ENCODE assay signal across 11 cellular contexts in genomic region chr1:47995306-47996050, GRCh38. TPM values are rescaled to one million over a fixed set of nuclear protein-coding genes. Genes with fewer than 3 reads are reported as not detected.
DNase-seq lines count a peak whose midpoint lies in the region; ATAC-seq and TF ChIP-seq lines count a peak whose summit lies in the region.
"Had no signal": no experiment of that assay in that cellular context is flagged by ENCODE, and none has a peak within 500 bp of the region (broad histone marks: within the 10 kb centered on the region; RNA-seq: fewer than 3 reads in every experiment).

No MANE protein-coding gene starts in this region.

- H3K4me3 Mint-ChIP-seq in activated naive CD8-positive, alpha-beta T cell treated with anti-CD3 and anti-CD28 coated beads, Interleukin-2, amount 50 U/mL, for 24 hours = peak overlapping the region; percentile 66

- 56% methylated on average over 8 of the region's 8 CpGs for WGBS in smooth muscle cell (ENCODE audit: low lambda C conversion rate)

- H3K4me1 ChIP-seq in HUES48 (ENCODE audit: control insufficient read depth, insufficient read depth, low read length) (peaks cover 28% of the 10 kb centered on the region), smooth muscle cell (ENCODE audit: low read depth) (peaks cover 5% of the 10 kb centered on the region)

- peaks cover 57% of the 10 kb centered on the region for H3K27me3 Mint-ChIP-seq in activated naive CD8-positive, alpha-beta T cell treated with anti-CD3 and anti-CD28 coated beads, Interleukin-2, amount 50 U/mL, for 24 hours

- H3K27ac Mint-ChIP-seq in activated naive CD8-positive, alpha-beta T cell treated with anti-CD3 and anti-CD28 coated beads, Interleukin-2, amount 50 U/mL, for 24 hours = no peak overlapping the region

- H3K36me3 Mint-ChIP-seq in activated naive CD8-positive, alpha-beta T cell treated with anti-CD3 and anti-CD28 coated beads, Interleukin-2, amount 50 U/mL, for 24 hours (ENCODE audit: low read depth) = no peaks in the 10 kb centered on the region

- no peaks in the 10 kb centered on the region for H3F3A ChIP-seq in smooth muscle cell (ENCODE audit: low read depth)

- peaks cover 33% of the 10 kb centered on the region for H4K20me1 ChIP-seq in smooth muscle cell (ENCODE audit: low read depth)

- H3K9me3 ChIP-seq in HUES48 (ENCODE audit: control insufficient read depth, insufficient read depth, low read length) (no peaks in the 10 kb centered on the region), iPS-18c (ENCODE audit: control insufficient read depth, insufficient read depth, low read length) (no peaks in the 10 kb centered on the region), smooth muscle cell (replicated peaks; ENCODE audit: low read depth) (no peaks in the 10 kb centered on the region)

- no peak overlapping the region for H3K9ac ChIP-seq in HUES48 (ENCODE audit: low read depth, low read length)
- H3K9ac ChIP-seq in smooth muscle cell (ENCODE audit: low read depth) = no peak overlapping the region

- no peak for ATAC-seq in activated naive CD8-positive, alpha-beta T cell treated with anti-CD3 and anti-CD28 coated beads, Interleukin-2, amount 50 U/mL, for 24 hours
- no peak for ATAC-seq in GM21619 (IDR thresholded peaks at IDR 0.05; ENCODE audit: unreplicated experiment)
- ATAC-seq: SK-N-SH treated with all-trans-retinoic acid at 6 μM for 48 hours had no signal

- H3K36me3 ChIP-seq in HUES48 (ENCODE audit: control insufficient read depth, insufficient read depth, low read length) = peaks cover 7% of the 10 kb centered on the region; the same call in 1 of the 2 replicates
- no peaks in the 10 kb centered on the region for H3K36me3 ChIP-seq in smooth muscle cell (ENCODE audit: low read depth)

- peak overlapping the region; percentile 98 for H3K4me2 ChIP-seq in smooth muscle cell

- peak overlapping the region; percentile 74 for H3K4me3 ChIP-seq in HUES48 (ENCODE audit: low read depth, low read length)
- peak overlapping the region; percentile 68 for H3K4me3 ChIP-seq in iPS-18c (ENCODE audit: insufficient read depth, low read depth, low read length)
- peak overlapping the region; percentile 72 for H3K4me3 ChIP-seq in smooth muscle cell

- no peaks in the 10 kb centered on the region for H3K9me3 Mint-ChIP-seq in activated naive CD8-positive, alpha-beta T cell treated with anti-CD3 and anti-CD28 coated beads, Interleukin-2, amount 50 U/mL, for 24 hours

- no peak for DNase-seq in activated naive CD8-positive, alpha-beta T cell treated with anti-CD3 and anti-CD28 coated beads, Interleukin-2, amount 50 U/mL, for 24 hours
- DNase-seq in smooth muscle cell (lab: John Stamatoyannopoulos, UW; ENCODE audit: unreplicated experiment) = no peak
- no peak for DNase-seq in NCI-H524 (lab: John Stamatoyannopoulos, UW)
- DNase-seq in NCI-H2029 (lab: John Stamatoyannopoulos, UW) = no peak
- DNase-seq: NCI-H510A treated with DMSO at 0.1 percent for 48 hours, nucleus accumbens had no signal

- H3K27me3 ChIP-seq in HUES48 (ENCODE audit: control insufficient read depth, insufficient read depth, low read length) (peaks cover 37% of the 10 kb centered on the region), smooth muscle cell (ENCODE audit: low read depth) (peaks cover 43% of the 10 kb centered on the region)

- peaks cover 13% of the 10 kb centered on the region for H3K79me2 ChIP-seq in smooth muscle cell (ENCODE audit: low read depth)

- H3K27ac ChIP-seq in HUES48 (ENCODE audit: low read depth, low read length) (no peak overlapping the region), smooth muscle cell (ENCODE audit: low read depth) (no peak overlapping the region)

- peaks cover 6% of the 10 kb centered on the region for H3K4me1 Mint-ChIP-seq in activated naive CD8-positive, alpha-beta T cell treated with anti-CD3 and anti-CD28 coated beads, Interleukin-2, amount 50 U/mL, for 24 hours

- no peak for TF ChIP-seq CTCF in smooth muscle cell (IDR thresholded peaks at IDR 0.05; ENCODE audit: borderline replicate concordance, insufficient read depth, poor library complexity, severe bottlenecking)

- H2AFZ ChIP-seq in smooth muscle cell (ENCODE audit: low read depth) = no peak overlapping the region

RNA-seq across cellular contexts. Expression of gene TRABD2B, which starts 1.7 kb away (rescaled TPM):
- 0.81 and 0.94 TPM in 2 replicates for total RNA-seq in smooth muscle cell
- 4.8 and 4.9 TPM in 2 replicates for polyA plus RNA-seq in smooth muscle cell
- total RNA-seq: M059J had no signal
